ENCODE assay signal across 8 cellular contexts in genomic region chr6:140258302-140258701, GRCh38.
DNase-seq lines count a peak whose midpoint lies in the region; ATAC-seq, FAIRE-seq and TF ChIP-seq lines count a peak whose summit lies in the region.
"Not testable (repeated sequence)": the region's sequence is repeated elsewhere in the genome, so short reads cannot be mapped to it uniquely, and the experiment has no call there.

No MANE protein-coding gene starts in this region.

- POLR2A ChIA-PET in PC-3 (lab: Charles Lee; ENCODE audit: unreplicated experiment): interaction anchor here (0.6 kb wide), 1 partner anchor 650 kb away, joined by 5 read pairs; no protein-coding TSS in a partner anchor
- POLR2A ChIA-PET in H1 (lab: Charles Lee; ENCODE audit: partially characterized antibody): not testable (repeated sequence)

- H3K4ac ChIP-seq in H1 (replicated peaks; ENCODE audit: insufficient read length, low read depth, low read length); mesendoderm (ENCODE audit: low read depth, low read length): not testable (repeated sequence)

- not testable (repeated sequence) for TF ChIP-seq POLR2A in H1 (IDR thresholded peaks at IDR 0.05; ENCODE audit: control extremely low read depth in 1 of 2, low read depth in 2 of 2, low read length in 2 of 2)

- not testable (repeated sequence) for H4K8ac ChIP-seq in H1 (ENCODE audit: extremely low read depth, insufficient read depth, low read length); mesendoderm (ENCODE audit: low read depth, low read length)

- BruUV-seq in PC-3 (replicated peaks; lab: Mats Ljungman, UMichigan): not testable (repeated sequence)

- peak overlapping the region; percentile 7; the same call in 1 of the 2 replicates for H3K27ac Mint-ChIP-seq in HFFc6

- not testable (repeated sequence) for H3K36me3 ChIP-seq in PC-3 (ENCODE audit: low read depth, low read length); H1 (ENCODE audit: control insufficient read depth in 2 of 4, insufficient read depth in 4 of 4, low read length in 3 of 4); mesendoderm (ENCODE audit: control insufficient read depth, insufficient read depth, low read length); smooth muscle cell (ENCODE audit: low read depth)

- not testable (repeated sequence) for H3K27me3 Mint-ChIP-seq in HFFc6 (ENCODE audit: insufficient read depth)

- WGBS in H1 (ENCODE audit: extremely low coverage in 1 of 2, insufficient coverage in 1 of 2, insufficient read length in 1 of 2, insufficient replicate concordance in 2 of 2, low coverage in 1 of 2, low lambda C conversion rate in 2 of 2, missing lambda C conversion rate in 1 of 2), 2 experiments: 93% methylated on average over 4 of the region's 6 CpGs; no CpG with 5 or more reads in 1 of the 2 experiments
- no CpG with 5 or more reads among the region's 6 CpGs for WGBS in mesendoderm (ENCODE audit: extremely low coverage, insufficient coverage, low lambda C conversion rate)
- 32% methylated on average over 4 of the region's 6 CpGs for WGBS in smooth muscle cell (ENCODE audit: low lambda C conversion rate)

- not testable (repeated sequence) for H3K9ac ChIP-seq in PC-3 (ENCODE audit: low read length); H1 (replicated peaks in 1 of 4; ENCODE audit: extremely low read depth in 1 of 4, low read depth in 3 of 4, low read length in 3 of 4); mesendoderm (ENCODE audit: low read length); smooth muscle cell (ENCODE audit: low read depth)

- H3K27ac ChIP-seq in PC-3 (ENCODE audit: low read length); H1 (ENCODE audit: low read depth, low read length); mesendoderm (ENCODE audit: low read depth, low read length): not testable (repeated sequence)
- H3K27ac ChIP-seq in smooth muscle cell (ENCODE audit: low read depth): peak overlapping the region; percentile 74

- CTCF ChIA-PET in PC-3 (lab: Charles Lee); H1 (lab: Charles Lee; ENCODE audit: partially characterized antibody): not testable (repeated sequence)

- not testable (repeated sequence) for H3K9me3 Mint-ChIP-seq in HFFc6

- not testable (repeated sequence) for H3K23me2 ChIP-seq in H1 (ENCODE audit: low read depth, low read length)

- not testable (repeated sequence) for H2AK5ac ChIP-seq in H1 (ENCODE audit: low read depth, low read length); mesendoderm (ENCODE audit: low read length)

- peaks cover 22% of the 10 kb centered on the region for H3K4me1 Mint-ChIP-seq in HFFc6 (ENCODE audit: low read depth)

- H2AFZ ChIP-seq in PC-3 (ENCODE audit: low read length); H1 (ENCODE audit: low read length); smooth muscle cell (ENCODE audit: low read depth): not testable (repeated sequence)

- H3K9me2 ChIP-seq in PC-3 (replicated peaks; ENCODE audit: low read length): not testable (repeated sequence)

- not testable (repeated sequence) for H3K56ac ChIP-seq in H1 (replicated peaks; ENCODE audit: insufficient read length, low read depth, low read length); mesendoderm (ENCODE audit: low read length)

- H3F3A ChIP-seq in PC-3 (ENCODE audit: low read length, unreplicated experiment); smooth muscle cell (ENCODE audit: low read depth): not testable (repeated sequence)

- TF ChIP-seq EP300 in H1 (IDR thresholded peaks at IDR 0.05; ENCODE audit: borderline replicate concordance in 1 of 2, low read depth in 2 of 2, low read length in 2 of 2): not testable (repeated sequence)

- TF ChIP-seq CTCF in HFFc6 (IDR thresholded peaks at IDR 0.05); PC-3 (conservative IDR thresholded peaks at IDR 0.05; ENCODE audit: low read depth, low read length); H1 (IDR thresholded peaks at IDR 0.05; ENCODE audit: control extremely low read depth in 1 of 3, insufficient read depth in 1 of 3, low read depth in 1 of 3, low read length in 3 of 3); fibroblast of mammary gland (conservative IDR thresholded peaks at IDR 0.05; ENCODE audit: control insufficient read depth, insufficient read depth, low read depth, low read length); smooth muscle cell (IDR thresholded peaks at IDR 0.05; ENCODE audit: borderline replicate concordance, insufficient read depth, poor library complexity, severe bottlenecking): not testable (repeated sequence)

- peaks cover 11% of the 10 kb centered on the region for H3K36me3 Mint-ChIP-seq in HFFc6 (ENCODE audit: low read depth)

- H3K18ac ChIP-seq in H1 (ENCODE audit: extremely low read depth, low read length); mesendoderm (ENCODE audit: low read length): not testable (repeated sequence)

- ATAC-seq in PC-3: not testable (repeated sequence)

- H3K4me1 ChIP-seq in PC-3 (ENCODE audit: insufficient read depth, low read length); H1 (replicated peaks in 1 of 4; ENCODE audit: control insufficient read depth in 3 of 4, insufficient read depth in 4 of 4, low read length in 3 of 4); mesendoderm (ENCODE audit: control insufficient read depth, low read depth, low read length); smooth muscle cell (ENCODE audit: low read depth): not testable (repeated sequence)

- DNase-seq in ELR (ENCODE audit: low read depth) (peak; percentile 27), HFFc6 (peak; percentile 62), PC-3 (peak; percentile 82), amniotic epithelial cell (ENCODE audit: low read depth) (peak; percentile 44), fibroblast of mammary gland (ENCODE audit: low read depth) (peak; percentile 35)
- DNase-seq in H1 (ENCODE audit: low read depth in 1 of 2, low spot score in 2 of 2); mesendoderm; smooth muscle cell (lab: John Stamatoyannopoulos, UW; ENCODE audit: unreplicated experiment): not testable (repeated sequence)

- not testable (repeated sequence) for H3K79me2 ChIP-seq in PC-3 (ENCODE audit: low read length); H1 (ENCODE audit: control insufficient read depth in 1 of 2, insufficient read depth in 2 of 2, low read length in 2 of 2); mesendoderm (ENCODE audit: control insufficient read depth, insufficient read depth, low read length); smooth muscle cell (ENCODE audit: low read depth)

- H4K91ac ChIP-seq in H1 (replicated peaks; ENCODE audit: insufficient read length, low read length): not testable (repeated sequence)

- H3K27me3 ChIP-seq in PC-3 (ENCODE audit: low read length); H1 (replicated peaks in 1 of 4; ENCODE audit: control insufficient read depth in 3 of 4, extremely low read depth in 1 of 4, insufficient read depth in 3 of 4, low read length in 3 of 4); mesendoderm (ENCODE audit: insufficient read depth, low read length, poor library complexity); smooth muscle cell (ENCODE audit: low read depth): not testable (repeated sequence)

- H3K23ac ChIP-seq in H1 (ENCODE audit: insufficient read length); mesendoderm (ENCODE audit: low read length): not testable (repeated sequence)

- H3K9me3 ChIP-seq in PC-3 (ENCODE audit: low read length); H1 (ENCODE audit: insufficient read depth in 2 of 2, low read depth in 1 of 2, low read length in 1 of 2); smooth muscle cell (replicated peaks; ENCODE audit: low read depth): not testable (repeated sequence)

- H2BK12ac ChIP-seq in H1 (ENCODE audit: low read depth, low read length): not testable (repeated sequence)

- H2BK15ac ChIP-seq in H1 (ENCODE audit: low read length); mesendoderm (replicated peaks; ENCODE audit: low read depth): not testable (repeated sequence)

- not testable (repeated sequence) for H3K4me3 ChIP-seq in PC-3 (ENCODE audit: low read length); H1 (ENCODE audit: extremely low read depth in 1 of 4, insufficient read depth in 2 of 4, low read depth in 3 of 4, low read length in 4 of 4); fibroblast of mammary gland (ENCODE audit: control insufficient read depth, low read depth, low read length); mesendoderm (ENCODE audit: low read length); smooth muscle cell

- not testable (repeated sequence) for H3K79me1 ChIP-seq in H1 (ENCODE audit: low read depth, low read length); mesendoderm (ENCODE audit: low read length)

- H2BK120ac ChIP-seq in H1 (replicated peaks; ENCODE audit: low read depth, low read length): not testable (repeated sequence)
- peak overlapping the region; percentile 92 for H2BK120ac ChIP-seq in mesendoderm (ENCODE audit: low read depth, low read length)

- not testable (repeated sequence) for H2BK20ac ChIP-seq in H1 (ENCODE audit: low read length)

- not testable (repeated sequence) for H4K5ac ChIP-seq in H1 (ENCODE audit: insufficient read length, low read depth, low read length); mesendoderm (ENCODE audit: low read length)

- TF ChIP-seq RAD21 in H1 (IDR thresholded peaks at IDR 0.05 in 1 of 2, conservative IDR thresholded peaks at IDR 0.05 in 1 of 2; ENCODE audit: low read depth in 2 of 2, low read length in 2 of 2): not testable (repeated sequence)

- intact Hi-C loops in PC-3 (cut with micrococcal nuclease): not testable (repeated sequence)

- not testable (repeated sequence) for H4K20me1 ChIP-seq in PC-3 (ENCODE audit: low read length); H1 (replicated peaks in 1 of 2; ENCODE audit: control insufficient read depth in 1 of 2, insufficient read depth in 2 of 2, low read length in 2 of 2); smooth muscle cell (ENCODE audit: low read depth)

- not testable (repeated sequence) for H3K4me2 ChIP-seq in PC-3 (ENCODE audit: low read length); H1 (ENCODE audit: insufficient read depth in 1 of 2, low read depth in 2 of 2, low read length in 2 of 2); mesendoderm (ENCODE audit: low read length); smooth muscle cell

- not testable (repeated sequence) for H3K14ac ChIP-seq in H1 (ENCODE audit: insufficient read length)

- not testable (repeated sequence) for FAIRE-seq in H1 (lab: Jason Lieb, UNC)

- peak overlapping the region; percentile 26; the same call in 1 of the 2 replicates for H2BK5ac ChIP-seq in H1 (ENCODE audit: low read depth, low read length)
- H2BK5ac ChIP-seq in mesendoderm (ENCODE audit: low read length): not testable (repeated sequence)

- not testable (repeated sequence) for H3K4me3 Mint-ChIP-seq in HFFc6
